10 cellular contexts compared by ENCODE assay signal in the genomic region with DNA sequence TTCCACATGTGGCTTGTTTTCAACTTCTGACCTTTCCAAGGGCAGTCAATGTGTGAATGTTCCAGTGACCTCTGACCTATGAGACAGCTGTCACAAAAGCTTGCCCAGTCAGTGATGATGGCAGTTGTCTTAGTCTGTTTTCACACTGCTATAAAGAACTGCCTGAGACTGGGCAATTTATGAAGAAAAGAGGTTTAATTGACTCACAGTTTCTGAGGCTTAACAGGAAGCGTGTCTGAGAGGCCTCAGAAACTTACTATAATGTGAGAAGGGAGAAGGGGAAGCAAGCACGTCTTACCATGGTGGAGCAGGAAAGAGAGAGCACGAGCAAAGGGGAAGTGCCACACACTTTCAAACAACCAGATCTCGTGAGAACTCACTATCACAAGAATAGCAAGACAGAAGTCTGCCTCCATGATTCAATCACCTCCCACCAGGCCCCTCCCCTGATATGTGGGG.
DNase-seq lines count a peak whose midpoint lies in the region; ATAC-seq, FAIRE-seq and TF ChIP-seq lines count a peak whose summit lies in the region.
"Had no signal": no experiment of that assay in that cellular context is flagged by ENCODE, and none has a peak within 500 bp of the region (broad histone marks: within the 10 kb centered on the region; RNA-seq: fewer than 3 reads in every experiment).

No MANE protein-coding gene starts in this region.

- peak; percentile 73 for ATAC-seq in GM21390 (IDR thresholded peaks at IDR 0.05; ENCODE audit: unreplicated experiment)
- no peak for ATAC-seq in Right ventricle myocardium superior (ENCODE audit: poor library complexity)
- no peak for ATAC-seq in pancreas
- no peak for ATAC-seq in HG02610 (IDR thresholded peaks at IDR 0.05; ENCODE audit: unreplicated experiment)

- intact Hi-C loops in Right ventricle myocardium superior (cut with DNase I) (no loop called here), pancreas (cut with DNase I) (no loop called here)

- WGBS in pancreas, 2 donors: 71 to 84% methylated on average over 4 of the region's 4 CpGs

- no peak overlapping the region for H3K4me3 Mint-ChIP-seq in activated naive CD8-positive, alpha-beta T cell treated with anti-CD3 and anti-CD28 coated beads for 36 hours

- H3K9me3 Mint-ChIP-seq in activated naive CD8-positive, alpha-beta T cell treated with anti-CD3 and anti-CD28 coated beads for 36 hours: no peaks in the 10 kb centered on the region

- DNase-seq in GDM1 (lab: John Stamatoyannopoulos, UW): peak; percentile 60
- DNase-seq in HL-60 (ENCODE audit: low read depth in 1 of 2, low spot score in 1 of 2): peak; percentile 65 to 80
- DNase-seq in activated naive CD8-positive, alpha-beta T cell treated with anti-CD3 and anti-CD28 coated beads for 36 hours: no peak
- DNase-seq in Right ventricle myocardium superior: no peak
- no peak for DNase-seq in pancreas
- no peak for DNase-seq in NCI-H345 (lab: John Stamatoyannopoulos, UW)
- DNase-seq: activated CD4-positive, CD25-positive, alpha-beta regulatory T cell; COR-L47 had no signal

- peaks cover 3% of the 10 kb centered on the region for H3K4me1 Mint-ChIP-seq in activated naive CD8-positive, alpha-beta T cell treated with anti-CD3 and anti-CD28 coated beads for 36 hours

- H3K36me3 ChIP-seq in pancreas: no peaks in the 10 kb centered on the region

- H3K27ac ChIP-seq in HL-60 (replicated peaks) (peak overlapping the region; percentile 60), pancreas (no peak overlapping the region)

- H3K27ac Mint-ChIP-seq in activated naive CD8-positive, alpha-beta T cell treated with anti-CD3 and anti-CD28 coated beads for 36 hours: peak overlapping the region; percentile 14

- TF ChIP-seq CTCF in HL-60 (IDR thresholded peaks at IDR 0.05; ENCODE audit: insufficient read depth, low read length) (no peak), pancreas (IDR thresholded peaks at IDR 0.05) (no peak)

- H3K27me3 ChIP-seq in HL-60 (ENCODE audit: insufficient read depth, poor library complexity, severe bottlenecking) (no peaks in the 10 kb centered on the region), pancreas (no peaks in the 10 kb centered on the region)

- FAIRE-seq in pancreas (lab: Jason Lieb, UNC): no peak

- peaks cover 6% of the 10 kb centered on the region for H3K27me3 Mint-ChIP-seq in activated naive CD8-positive, alpha-beta T cell treated with anti-CD3 and anti-CD28 coated beads for 36 hours

- no peaks in the 10 kb centered on the region for H3K36me3 Mint-ChIP-seq in activated naive CD8-positive, alpha-beta T cell treated with anti-CD3 and anti-CD28 coated beads for 36 hours

- H3K4me3 ChIP-seq in HL-60 (replicated peaks; ENCODE audit: insufficient read depth, low read length) (no peak overlapping the region), pancreas (no peak overlapping the region)

- no peaks in the 10 kb centered on the region for H3K9me3 ChIP-seq in pancreas

- peaks cover 0 to under 1% (median 0%) of the 10 kb centered on the region in 3 donors for H3K4me1 ChIP-seq in pancreas

Comparison
In these comparisons a context has a peak if more than half of its experiments do, and no peak if none do; other contexts are left out.
1. DNase-seq: peak in GDM1 (single experiment) and HL-60 (2 of 2); none in activated naive CD8-positive, alpha-beta T cell treated with anti-CD3 and anti-CD28 coated beads for 36 hours (single experiment), Right ventricle myocardium superior (single experiment), pancreas (0 of 6) and NCI-H345 (single experiment).